Comparison of ENCODE assay signal across 28 cellular contexts in genomic region chr14:51921026-51921425, GRCh38.
"Had no signal": no experiment of that assay in that cellular context is flagged by ENCODE, and none has a peak within 500 bp of the region (broad histone marks: within the 10 kb centered on the region; RNA-seq: fewer than 3 reads in every experiment).

No MANE protein-coding gene starts in this region.

- H3K4me1 ChIP-seq: esophagus squamous epithelium, parathyroid adenoma, tibial artery had no signal

- H3K79me2 ChIP-seq: parathyroid adenoma had no signal

- H3K4me3 Mint-ChIP-seq: activated CD8-positive, alpha-beta T cell treated with anti-CD3 and anti-CD28 coated beads, Interleukin-2, amount 10 ng/mL, durations not matched to agents 7 days and 5 days; activated naive CD8-positive, alpha-beta T cell treated with anti-CD3 and anti-CD28 coated beads, Interleukin-2, amount 50 U/mL, for 24 hours; activated T-helper 1 cell treated with anti-CD3 and anti-CD28 coated beads, Interleukin-12 subunit alpha, Interleukin-12 subunit beta, Interleukin-2, Interleukin-4 antibody, amounts not matched to agents 30 ng/mL and 10 ng/mL and 1 ng/mL, durations not matched to agents 14 hours and 24 hours and 36 hours; brain; nephron; stimulated activated naive CD8-positive, alpha-beta T cell treated with anti-CD3 and anti-CD28 coated beads, Interleukin-15, Interleukin-2, amounts not matched to agents 100 ng/mL and 50 ng/mL, for 24 hours had no signal

- ATAC-seq: activated CD8-positive, alpha-beta T cell treated with anti-CD3 and anti-CD28 coated beads, Interleukin-2, amount 10 ng/mL, durations not matched to agents 7 days and 5 days; activated naive CD8-positive, alpha-beta T cell treated with anti-CD3 and anti-CD28 coated beads, Interleukin-2, amount 50 U/mL, for 24 hours; gastroesophageal sphincter; left cardiac atrium; right cardiac atrium had no signal

- H3K27ac ChIP-seq: esophagus squamous epithelium, gastroesophageal sphincter, parathyroid adenoma, tibial artery, vagina had no signal

- H2AFZ ChIP-seq: parathyroid adenoma had no signal

- DNase-seq: activated CD4-positive, alpha-beta T cell treated with anti-CD3 and anti-CD28 coated beads for 1 hour; activated CD4-positive, alpha-beta T cell treated with anti-CD3 and anti-CD28 coated beads, Interleukin-2, amount 50 U/mL, for 1 hour; activated CD8-positive, alpha-beta T cell treated with anti-CD3 and anti-CD28 coated beads, Interleukin-2, amount 10 ng/mL, durations not matched to agents 7 days and 5 days; activated gamma-delta T cell; activated naive CD4-positive, alpha-beta T cell treated with anti-CD3 and anti-CD28 coated beads, Interleukin-2, amount 50 U/mL, for 16 hours; activated naive CD8-positive, alpha-beta T cell treated with anti-CD3 and anti-CD28 coated beads, Interleukin-2, amount 50 U/mL, for 24 hours; anterior cingulate cortex; central memory CD4-positive, alpha-beta T cell; effector memory CD4-positive, alpha-beta T cell; esophagus squamous epithelium; head of caudate nucleus; hypothalamus; islet precursor cell; left cardiac atrium; nucleus accumbens; right cardiac atrium; stimulated activated CD4-positive, alpha-beta T cell treated with anti-CD3 and anti-CD28 coated beads, Interleukin-12 subunit alpha, Interleukin-12 subunit beta, amount 100 ng/mL, for 4 hours; substantia nigra; T-helper 1 cell; T-helper 9 cell; tibial artery had no signal

- H3K27me3 Mint-ChIP-seq: activated naive CD8-positive, alpha-beta T cell treated with anti-CD3 and anti-CD28 coated beads, Interleukin-2, amount 50 U/mL, for 24 hours; brain; stimulated activated naive CD8-positive, alpha-beta T cell treated with anti-CD3 and anti-CD28 coated beads, Interleukin-15, Interleukin-2, amounts not matched to agents 100 ng/mL and 50 ng/mL, for 24 hours had no signal

- H3K9me3 Mint-ChIP-seq: activated T-helper 1 cell treated with anti-CD3 and anti-CD28 coated beads, Interleukin-12 subunit alpha, Interleukin-12 subunit beta, Interleukin-2, Interleukin-4 antibody, amounts not matched to agents 30 ng/mL and 10 ng/mL and 1 ng/mL, durations not matched to agents 14 hours and 24 hours and 36 hours; nephron; stimulated activated naive CD8-positive, alpha-beta T cell treated with anti-CD3 and anti-CD28 coated beads, Interleukin-15, Interleukin-2, amounts not matched to agents 100 ng/mL and 50 ng/mL, for 24 hours had no signal

- H3K27ac Mint-ChIP-seq: activated CD8-positive, alpha-beta T cell treated with anti-CD3 and anti-CD28 coated beads, Interleukin-2, amount 10 ng/mL, durations not matched to agents 7 days and 5 days; activated naive CD8-positive, alpha-beta T cell treated with anti-CD3 and anti-CD28 coated beads, Interleukin-2, amount 50 U/mL, for 24 hours; activated T-helper 1 cell treated with anti-CD3 and anti-CD28 coated beads, Interleukin-12 subunit alpha, Interleukin-12 subunit beta, Interleukin-2, Interleukin-4 antibody, amounts not matched to agents 30 ng/mL and 10 ng/mL and 1 ng/mL, durations not matched to agents 14 hours and 24 hours and 36 hours; stimulated activated naive CD8-positive, alpha-beta T cell treated with anti-CD3 and anti-CD28 coated beads, Interleukin-15, Interleukin-2, amounts not matched to agents 100 ng/mL and 50 ng/mL, for 24 hours had no signal

- H3K9me3 ChIP-seq: esophagus squamous epithelium, gastroesophageal sphincter, tibial artery, vagina had no signal

- H3K27me3 ChIP-seq: esophagus squamous epithelium, gastroesophageal sphincter, tibial artery, vagina had no signal

- H3K36me3 ChIP-seq: esophagus squamous epithelium, gastroesophageal sphincter, tibial artery, vagina had no signal

- H3K4me3 ChIP-seq: esophagus squamous epithelium, gastroesophageal sphincter, tibial artery, vagina had no signal

- H3K9ac ChIP-seq: parathyroid adenoma had no signal
